Comparison of ENCODE assay signal across 19 cellular contexts in the genomic region with DNA sequence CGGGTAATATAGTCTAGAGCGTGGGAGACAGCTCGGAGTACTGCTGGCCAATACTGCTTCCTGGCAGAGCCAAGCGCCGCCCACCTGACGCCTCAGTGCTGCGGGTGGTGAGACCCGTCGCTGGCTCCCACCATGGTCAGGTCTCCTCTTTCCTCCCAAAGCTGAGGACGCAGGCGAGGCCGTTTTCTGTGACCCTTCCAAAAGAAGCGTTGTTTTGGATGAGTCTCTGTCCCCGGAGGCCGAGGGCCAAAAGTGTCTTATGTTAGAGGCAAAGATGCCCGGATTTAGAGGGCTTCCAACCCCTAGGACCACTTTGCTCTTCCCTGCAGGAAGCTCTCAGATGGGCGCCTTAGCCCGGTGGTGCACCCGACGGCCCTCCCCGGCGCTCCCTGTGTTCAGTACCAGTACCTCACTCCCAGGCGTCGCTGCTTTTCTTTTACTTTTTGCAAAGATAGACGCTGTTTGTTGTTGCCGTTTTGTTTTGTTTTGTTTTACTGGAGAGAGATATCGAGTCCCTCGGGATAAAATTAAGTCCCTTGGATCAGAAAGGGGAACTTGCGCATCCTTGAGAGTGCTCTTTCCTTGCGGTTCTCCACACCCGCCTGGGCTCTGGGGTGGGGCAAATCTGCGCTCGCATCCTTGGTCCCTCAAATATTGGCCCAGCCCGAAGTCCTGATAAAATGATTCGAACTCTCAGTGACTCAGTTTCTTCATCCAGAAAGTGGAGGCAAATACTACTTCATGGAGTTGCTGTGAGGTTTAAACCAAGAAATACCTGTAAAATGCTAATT. TPM values are rescaled to one million over a fixed set of nuclear protein-coding genes. Genes with fewer than 3 reads are reported as not detected.
DNase-seq lines count a peak whose midpoint lies in the region; ATAC-seq, FAIRE-seq and TF ChIP-seq lines count a peak whose summit lies in the region.
"Had no signal": no experiment of that assay in that cellular context is flagged by ENCODE, and none has a peak within 500 bp of the region (broad histone marks: within the 10 kb centered on the region; RNA-seq: fewer than 3 reads in every experiment).

No MANE protein-coding gene starts in this region.

- peaks cover 78 to 87% of the 10 kb centered on the region in 2 donors for H3K27me3 Mint-ChIP-seq in CD8-positive, alpha-beta memory T cell
- H3K27me3 Mint-ChIP-seq in astrocyte (ENCODE audit: low read depth, unreplicated experiment): peaks cover 95% of the 10 kb centered on the region
- H3K27me3 Mint-ChIP-seq in nephron progenitor cell (ENCODE audit: low read depth, poor library complexity): peaks cover 100% of the 10 kb centered on the region

- DNase-seq in CD8-positive, alpha-beta memory T cell: no peak
- DNase-seq in astrocyte (ENCODE audit: low read depth) (no peak), nephron progenitor cell (peak; percentile 58), esophagus muscularis mucosa (ENCODE audit: extremely low spot score) (no peak), cerebellar cortex (ENCODE audit: low spot score) (no peak), RPMI8226 (no peak)
- DNase-seq: activated CD4-positive, CD25-positive, alpha-beta regulatory T cell treated with anti-CD3 and anti-CD28 coated beads, Interleukin-2, amount 50 U/mL, for 72 hours; foreskin melanocyte; midbrain; NCI-H2081 treated with DMSO at 0.1 percent for 48 hours; NCI-H69; stimulated activated CD4-positive, alpha-beta T cell treated with anti-CD3 and anti-CD28 coated beads, Interleukin-1b, Interleukin-23, amount 100 ng/mL, for 48 hours; SW 1271 had no signal

- H3K36me3 ChIP-seq in CD8-positive, alpha-beta memory T cell (ENCODE audit: insufficient read depth, low read length): no peaks in the 10 kb centered on the region
- H3K36me3 ChIP-seq in astrocyte (ENCODE audit: insufficient read depth, low read length) (no peaks in the 10 kb centered on the region), esophagus muscularis mucosa (no peaks in the 10 kb centered on the region)
- H3K36me3 ChIP-seq: BLaER1 treated with 17β-estradiol and CSF1 and Interleukin-3, amounts not matched to agents 10 nM and 100 nM had no signal

- H3K27ac ChIP-seq in CD8-positive, alpha-beta memory T cell (ENCODE audit: low read depth, low read length): no peak overlapping the region
- H3K27ac ChIP-seq in astrocyte (ENCODE audit: low read depth, low read length) (no peak overlapping the region), esophagus muscularis mucosa (replicated peaks in 1 of 4) (no peak overlapping the region)
- H3K27ac ChIP-seq: BLaER1 treated with 17β-estradiol and CSF1 and Interleukin-3, amounts not matched to agents 10 nM and 100 nM had no signal

- H3K4me2 ChIP-seq in astrocyte (ENCODE audit: low read length): no peak overlapping the region
- H3K4me2 ChIP-seq: BLaER1 treated with 17β-estradiol and CSF1 and Interleukin-3, amounts not matched to agents 10 nM and 100 nM had no signal

- 5% methylated on average over 27 of the region's 35 CpGs for WGBS in esophagus muscularis mucosa

- H3K36me3 Mint-ChIP-seq in CD8-positive, alpha-beta memory T cell: no peaks in the 10 kb centered on the region
- H3K36me3 Mint-ChIP-seq in astrocyte (ENCODE audit: low read depth, unreplicated experiment) (no peaks in the 10 kb centered on the region), nephron progenitor cell (ENCODE audit: low read depth) (no peaks in the 10 kb centered on the region)

- ATAC-seq in GM19463 (IDR thresholded peaks at IDR 0.05; ENCODE audit: unreplicated experiment): peak; percentile 32
- no peak for ATAC-seq in HG02840 (IDR thresholded peaks at IDR 0.05; ENCODE audit: low FRiP score, unreplicated experiment)

- no peak overlapping the region for H3K4me3 ChIP-seq in CD8-positive, alpha-beta memory T cell (ENCODE audit: low read length)
- H3K4me3 ChIP-seq in astrocyte (ENCODE audit: insufficient read depth, low read depth, low read length) (no peak overlapping the region), esophagus muscularis mucosa (no peak overlapping the region)

- peaks cover 18 to 38% (median 24%) of the 10 kb centered on the region in 3 donors for H3K4me1 Mint-ChIP-seq in CD8-positive, alpha-beta memory T cell
- H3K4me1 Mint-ChIP-seq in astrocyte (ENCODE audit: low read depth, unreplicated experiment) (no peaks in the 10 kb centered on the region), nephron progenitor cell (peaks cover 36% of the 10 kb centered on the region)

- CTCF ChIA-PET in CD8-positive, alpha-beta memory T cell (lab: Charles Lee): no interaction called here

- H3K4me3 Mint-ChIP-seq in CD8-positive, alpha-beta memory T cell: peak overlapping the region in 6 of 7 donors; percentile 15 to 81 (median 30)
- H3K4me3 Mint-ChIP-seq in astrocyte (ENCODE audit: unreplicated experiment) (no peak overlapping the region), nephron progenitor cell (peak overlapping the region; percentile 54)

- FAIRE-seq in astrocyte (lab: Jason Lieb, UNC): no peak
- FAIRE-seq: islet of Langerhans, RCC 7860, urothelium cell line had no signal

- intact Hi-C loops in esophagus muscularis mucosa (cut with DNase I): no loop called here

- H3K9me3 Mint-ChIP-seq in CD8-positive, alpha-beta memory T cell: peaks cover 0 to 2% (median 0%) of the 10 kb centered on the region in 5 donors
- H3K9me3 Mint-ChIP-seq in astrocyte (ENCODE audit: unreplicated experiment): peaks cover 45% of the 10 kb centered on the region
- peaks cover 3% of the 10 kb centered on the region for H3K9me3 Mint-ChIP-seq in nephron progenitor cell

- no peaks in the 10 kb centered on the region for H3K9me3 ChIP-seq in CD8-positive, alpha-beta memory T cell (ENCODE audit: low read length)
- no peaks in the 10 kb centered on the region for H3K9me3 ChIP-seq in astrocyte (ENCODE audit: insufficient read depth, low read depth, low read length)
- no peaks in the 10 kb centered on the region for H3K9me3 ChIP-seq in esophagus muscularis mucosa

- no peaks in the 10 kb centered on the region for H4K20me1 ChIP-seq in astrocyte (ENCODE audit: insufficient read depth, low read length)

- H3K9ac ChIP-seq in astrocyte (ENCODE audit: low read length): no peak overlapping the region
- H3K9ac ChIP-seq: BLaER1 treated with 17β-estradiol and CSF1 and Interleukin-3, amounts not matched to agents 10 nM and 100 nM had no signal

- POLR2A ChIA-PET in CD8-positive, alpha-beta memory T cell (lab: Charles Lee): no interaction called here

- H3K27ac Mint-ChIP-seq in CD8-positive, alpha-beta memory T cell: peak overlapping the region in 1 of 8 donors; percentile 47
- H3K27ac Mint-ChIP-seq in astrocyte (ENCODE audit: unreplicated experiment) (peak overlapping the region; percentile 47), nephron progenitor cell (no peak overlapping the region)

- peaks cover 48% of the 10 kb centered on the region for H3K27me3 ChIP-seq in CD8-positive, alpha-beta memory T cell (ENCODE audit: insufficient read depth, low read length, poor library complexity, severe bottlenecking)
- peaks cover 87% of the 10 kb centered on the region for H3K27me3 ChIP-seq in astrocyte (ENCODE audit: insufficient read depth, low read length)
- peaks cover 4 to 98% (median 70%) of the 10 kb centered on the region in 4 donors for H3K27me3 ChIP-seq in esophagus muscularis mucosa

- no peak overlapping the region for H2AFZ ChIP-seq in astrocyte (ENCODE audit: low read depth, low read length)

- no peaks in the 10 kb centered on the region for H3K79me2 ChIP-seq in astrocyte (ENCODE audit: insufficient read depth, low read length)

- TF ChIP-seq POLR2A in esophagus muscularis mucosa (IDR thresholded peaks at IDR 0.05; ENCODE audit: low read depth): no peak

- TF ChIP-seq EP300 in esophagus muscularis mucosa (IDR thresholded peaks at IDR 0.05): no peak

- TF ChIP-seq CTCF in astrocyte (IDR thresholded peaks at IDR 0.05; ENCODE audit: insufficient read depth, low read depth, low read length) (no peak), nephron progenitor cell (IDR thresholded peaks at IDR 0.05) (no peak), esophagus muscularis mucosa (IDR thresholded peaks at IDR 0.05) (no peak)

- peaks cover 3% of the 10 kb centered on the region for H3K4me1 ChIP-seq in CD8-positive, alpha-beta memory T cell (ENCODE audit: insufficient read depth, low read length)
- H3K4me1 ChIP-seq in astrocyte (ENCODE audit: insufficient read depth, low read length) (no peaks in the 10 kb centered on the region), esophagus muscularis mucosa (peaks cover 0 to 55% (median 29%) of the 10 kb centered on the region in 4 donors)

RNA-seq across cellular contexts. Expression of a gene that starts 7.0 kb away (rescaled TPM):
- not detected for total RNA-seq in CD8-positive, alpha-beta memory T cell
- polyA plus RNA-seq in CD8-positive, alpha-beta memory T cell: not detected
- not detected in 2 replicates for total RNA-seq in astrocyte
- not detected for total RNA-seq in esophagus muscularis mucosa

RNA-seq across cellular contexts. Expression of a gene that starts 42.3 kb away (rescaled TPM):
- total RNA-seq in CD8-positive, alpha-beta memory T cell: not detected
- polyA plus RNA-seq in CD8-positive, alpha-beta memory T cell: not detected
- total RNA-seq in astrocyte (not detected in 2 replicates), esophagus muscularis mucosa (under 1 TPM in 1 of 4 donors, not detected in 3; 0.17 TPM)
